In genomic region chr20:44448753-44449546, GRCh38 we compare ENCODE assay signal across 8 cellular contexts. TPM values are rescaled to one million over a fixed set of nuclear protein-coding genes. Genes with fewer than 3 reads are reported as not detected.
DNase-seq lines count a peak whose midpoint lies in the region; ATAC-seq and TF ChIP-seq lines count a peak whose summit lies in the region.

No MANE protein-coding gene starts in this region.

- no peak overlapping the region for H2AFZ ChIP-seq in DND-41 (ENCODE audit: low read depth, low read length)

- H3K4me2 ChIP-seq in DND-41 (ENCODE audit: insufficient read depth, low read length), result no peak overlapping the region

- H3K27me3 ChIP-seq in DND-41 (ENCODE audit: insufficient read depth, low read length, poor library complexity), result peaks cover 21% of the 10 kb centered on the region

- no peaks in the 10 kb centered on the region for H3K79me2 ChIP-seq in DND-41 (ENCODE audit: insufficient read depth, low read length)

- no peaks in the 10 kb centered on the region for H3K9me3 ChIP-seq in DND-41 (ENCODE audit: insufficient read depth, low read length, severe bottlenecking)

- ATAC-seq in DND-41 (ENCODE audit: insufficient read depth, low read depth), result no peak
- ATAC-seq in HG03571 (IDR thresholded peaks at IDR 0.05; ENCODE audit: unreplicated experiment), result no peak
- no peak for ATAC-seq in GM21528 (IDR thresholded peaks at IDR 0.05; ENCODE audit: low FRiP score, unreplicated experiment)

- H3K27ac ChIP-seq in DND-41 (ENCODE audit: low read length) (no peak overlapping the region), VCaP (peak overlapping the region; percentile 74; the same call in 1 of the 2 replicates)

- H3K9ac ChIP-seq in DND-41 (ENCODE audit: low read depth, low read length), result no peak overlapping the region

- H3K4me1 ChIP-seq in DND-41 (ENCODE audit: insufficient read depth, low read length), result no peaks in the 10 kb centered on the region

- peak; percentile 26 for DNase-seq in DND-41
- DNase-seq in H4 (ENCODE audit: low spot score), result peak; percentile 22
- DNase-seq in left kidney (ENCODE audit: low read depth, low spot score), result peak; percentile 35
- DNase-seq in NCI-H1105 treated with DMSO at 0.1 percent for 48 hours (lab: John Stamatoyannopoulos, UW), result no peak
- DNase-seq in NCI-H1048 (lab: John Stamatoyannopoulos, UW), result no peak

- no peak overlapping the region for H3K4me3 ChIP-seq in DND-41 (ENCODE audit: low read depth in 1 of 2, low read length in 2 of 2)

- TF ChIP-seq CTCF in DND-41 (IDR thresholded peaks at IDR 0.05; ENCODE audit: borderline replicate concordance, extremely low read depth, low read length, poor library complexity, severe bottlenecking) (peak; percentile 59), VCaP (conservative IDR thresholded peaks at IDR 0.05) (no peak)

- no peaks in the 10 kb centered on the region for H4K20me1 ChIP-seq in DND-41 (ENCODE audit: insufficient read depth, low read length)

- no peaks in the 10 kb centered on the region for H3K36me3 ChIP-seq in DND-41 (ENCODE audit: insufficient read depth, low read length)

RNA-seq across cellular contexts. Expression of gene TTPAL, which starts 26.7 kb away (rescaled TPM):
- 8.8 and 11.2 TPM in 2 replicates for total RNA-seq in H4 (2014; rRNA removed; shearing (Covaris generic))

Comparison
In these comparisons a context has a peak if more than half of its experiments do, and no peak if none do; other contexts are left out.
1. DNase-seq: peak in DND-41 (single experiment), H4 (single experiment) and left kidney (single experiment); none in NCI-H1105 treated with DMSO at 0.1 percent for 48 hours (single experiment) and NCI-H1048 (single experiment).